Comparison of ENCODE assay signal across 17 cellular contexts in the genomic region with DNA sequence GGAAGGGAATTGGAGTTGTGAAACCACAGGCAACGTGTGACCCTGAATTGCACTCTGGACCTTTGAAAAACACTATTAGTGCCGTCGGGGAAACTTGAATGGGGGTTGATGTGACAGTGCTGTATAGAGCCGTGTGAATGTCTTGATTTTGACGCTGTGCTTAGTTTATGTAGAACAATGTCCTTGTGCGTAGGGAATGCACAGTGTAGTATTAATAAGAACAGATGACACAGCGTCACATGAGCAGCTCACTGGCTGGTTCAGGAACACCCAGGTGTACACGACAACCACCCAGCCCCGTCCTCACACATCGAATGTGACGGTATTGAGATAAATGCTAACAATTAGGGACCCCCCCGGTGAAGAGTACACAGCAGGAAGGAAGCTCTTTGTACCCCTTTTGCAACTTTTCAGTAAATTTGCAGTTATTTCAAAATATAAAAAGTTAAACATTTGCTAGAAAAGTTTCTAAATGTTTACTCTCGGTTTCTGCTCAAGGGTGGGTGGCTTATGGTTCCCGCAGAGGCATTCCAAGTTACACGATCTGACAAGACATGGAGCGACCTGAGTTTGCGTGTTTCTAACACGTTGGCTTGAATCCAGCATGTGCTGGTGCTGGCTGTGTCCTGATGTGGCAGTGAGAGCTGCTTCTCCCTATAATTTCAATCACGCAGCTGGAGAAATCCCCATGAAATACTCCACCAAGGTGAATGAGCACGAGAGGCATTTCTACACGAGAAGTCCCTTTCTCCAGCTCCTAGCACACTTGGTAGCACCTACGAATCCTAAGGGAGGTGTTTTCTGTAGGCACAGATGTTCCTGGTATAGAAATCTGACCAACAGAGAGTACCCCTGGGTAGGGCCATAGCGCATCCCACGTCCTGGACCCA.
A peak's percentile ranks its signal among the peaks of the same experiment; 100 is the strongest.
DNase-seq lines count a peak whose midpoint lies in the region; ATAC-seq and TF ChIP-seq lines count a peak whose summit lies in the region.
"Had no signal": no experiment of that assay in that cellular context is flagged by ENCODE, and none has a peak within 500 bp of the region (broad histone marks: within the 10 kb centered on the region; RNA-seq: fewer than 3 reads in every experiment).

No MANE protein-coding gene starts in this region.

- ATAC-seq in IMR-90 (ENCODE audit: low read depth), result no peak
- peak; percentile 78 to 92 (median 78) for ATAC-seq in right lobe of liver
- ATAC-seq in thoracic aorta (ENCODE audit: insufficient number of reproducible peaks, low FRiP score, low read depth), result no peak
- ATAC-seq in activated T-cell treated with anti-CD3 and anti-CD28 coated beads, Interleukin-2, amount 50 U/mL, for 4 hours, result no peak
- ATAC-seq: K562 had no signal

- dilution Hi-C loops in IMR-90 (cut with HindIII; ENCODE audit: low sequenced_read_pairs, unreplicated experiment), result no loop called here

- intact Hi-C loops in IMR-90 (cut with micrococcal nuclease), result no loop called here
- intact Hi-C loops in right lobe of liver (cut with DNase I), result no loop called here

- H3K4me3 ChIP-seq in IMR-90 (ENCODE audit: insufficient read depth, low read depth, low read length) (no peak overlapping the region), epithelial cell of proximal tubule (ENCODE audit: low read depth, low read length) (peak overlapping the region; percentile 34), right lobe of liver (peak overlapping the region; percentile 3 to 40 (median 25)), thoracic aorta (peak overlapping the region; percentile 20), osteoblast (ENCODE audit: insufficient read depth, low read length) (no peak overlapping the region)
- H3K4me3 ChIP-seq: K562 had no signal

- H3K4me1 Mint-ChIP-seq in activated T-cell treated with anti-CD3 and anti-CD28 coated beads, Interleukin-2, amount 50 U/mL, for 4 hours (ENCODE audit: low read depth), result no peaks in the 10 kb centered on the region

- no peak overlapping the region for H3K18ac ChIP-seq in IMR-90 (ENCODE audit: low read depth, low read length)

- H4K91ac ChIP-seq in IMR-90 (ENCODE audit: insufficient read depth, low read depth, low read length), result no peak overlapping the region

- no peak overlapping the region for H2AK9ac ChIP-seq in IMR-90 (replicated peaks; ENCODE audit: low read depth, low read length, poor library complexity)

- H3K56ac ChIP-seq in IMR-90 (ENCODE audit: extremely low read depth, insufficient read depth, low read length), result no peak overlapping the region

- TF ChIP-seq CTCF in IMR-90 (conservative IDR thresholded peaks at IDR 0.05; ENCODE audit: low read depth, low read length) (no peak), epithelial cell of proximal tubule (conservative IDR thresholded peaks at IDR 0.05; ENCODE audit: low read depth, low read length) (no peak), right lobe of liver (IDR thresholded peaks at IDR 0.05) (no peak), thoracic aorta (IDR thresholded peaks at IDR 0.05) (no peak), osteoblast (IDR thresholded peaks at IDR 0.05; ENCODE audit: extremely low read depth, low read depth, low read length) (no peak)

- H2AK5ac ChIP-seq in IMR-90 (ENCODE audit: low read depth, low read length), result no peak overlapping the region

- no peak overlapping the region for H2BK5ac ChIP-seq in IMR-90 (ENCODE audit: low read depth, low read length, poor library complexity, severe bottlenecking)

- no peak overlapping the region for H4K8ac ChIP-seq in IMR-90 (ENCODE audit: low read depth in 2 of 2, low read length in 2 of 2)

- no peaks in the 10 kb centered on the region for H3K9me1 ChIP-seq in IMR-90 (ENCODE audit: insufficient read depth, low read length)

- H3K27ac ChIP-seq in IMR-90 (ENCODE audit: insufficient read depth, low read length) (no peak overlapping the region), right lobe of liver (peak overlapping the region; percentile 72 to 85 (median 80)), thoracic aorta (no peak overlapping the region), osteoblast (ENCODE audit: low read depth, low read length) (no peak overlapping the region)

- peaks cover 17% of the 10 kb centered on the region for H3K27me3 Mint-ChIP-seq in activated T-cell treated with anti-CD3 and anti-CD28 coated beads, Interleukin-2, amount 50 U/mL, for 4 hours (ENCODE audit: low read depth)

- no peaks in the 10 kb centered on the region for H3K79me1 ChIP-seq in IMR-90 (ENCODE audit: low read depth in 1 of 2, low read length in 2 of 2)

- 17% methylated on average over 6 of the region's 24 CpGs; no CpG with 5 or more reads in 1 of the 2 experiments for WGBS in IMR-90 (ENCODE audit: extremely low coverage in 2 of 2, insufficient read length in 1 of 2), 2 experiments
- 27% methylated on average over 22 of the region's 24 CpGs for WGBS in right lobe of liver (ENCODE audit: insufficient coverage, low coverage, low lambda C conversion rate, missing lambda C conversion rate)

- no peak overlapping the region for H3K23ac ChIP-seq in IMR-90 (ENCODE audit: low read depth, low read length)

- H3K36me3 Mint-ChIP-seq in activated T-cell treated with anti-CD3 and anti-CD28 coated beads, Interleukin-2, amount 50 U/mL, for 4 hours (ENCODE audit: insufficient read depth), result no peaks in the 10 kb centered on the region

- POLR2A ChIA-PET in IMR-90 (lab: Charles Lee; ENCODE audit: unreplicated experiment), result no interaction called here

- H2AFZ ChIP-seq in IMR-90 (replicated peaks; ENCODE audit: low read length, poor library complexity) (no peak overlapping the region), osteoblast (ENCODE audit: low read length) (no peak overlapping the region)

- H3K4ac ChIP-seq in IMR-90 (ENCODE audit: low read depth, low read length), result no peak overlapping the region

- in situ Hi-C loops in IMR-90 (cut with MboI; ENCODE audit: low sequenced_read_pairs), result loop anchor here (25.0 kb wide), 1 partner anchor 486 kb away; a partner anchor contains a TSS

- H3K4me2 ChIP-seq in IMR-90 (ENCODE audit: low read depth, low read length) (peak overlapping the region; percentile 25; the same call in 1 of the 2 replicates), osteoblast (ENCODE audit: insufficient read depth, low read length) (no peak overlapping the region)

- TF ChIP-seq POLR2A in IMR-90 (IDR thresholded peaks at IDR 0.05; ENCODE audit: low read depth, low read length) (no peak), right lobe of liver (IDR thresholded peaks at IDR 0.05) (peak; percentile 54)

- DNase-seq in IMR-90, result no peak
- DNase-seq in epithelial cell of proximal tubule (ENCODE audit: low read depth), result peak; percentile 45
- peak; percentile 49 to 82 (median 68) for DNase-seq in right lobe of liver
- no peak for DNase-seq in thoracic aorta (ENCODE audit: low spot score)
- DNase-seq in osteoblast (ENCODE audit: insufficient read length, low spot score, missing footprints), result no peak
- DNase-seq in activated T-cell treated with anti-CD3 and anti-CD28 coated beads, Interleukin-2, amount 50 U/mL, for 4 hours, result no peak
- DNase-seq in NCI-H146 (lab: John Stamatoyannopoulos, UW), result no peak
- DNase-seq: DMS 273 treated with DMSO at 0.1 percent for 48 hours, GDM1, HCEC 1CT, MV-4-11, NCI-H1417, NCI-H1930, NCI-H2171, NCI-H446, NCI-H774 had no signal

- BruUV-seq in IMR-90 (replicated peaks; lab: Mats Ljungman, UMichigan), result no TSS peak

- no peak overlapping the region for H3K4me3 Mint-ChIP-seq in activated T-cell treated with anti-CD3 and anti-CD28 coated beads, Interleukin-2, amount 50 U/mL, for 4 hours

- H3K4me1 ChIP-seq in IMR-90 (ENCODE audit: control insufficient read depth, insufficient read depth, low read length) (no peaks in the 10 kb centered on the region; the same call in 1 of the 2 replicates), right lobe of liver (peaks cover 0 to 20% (median 0%) of the 10 kb centered on the region in 4 donors), thoracic aorta (ENCODE audit: control insufficient read depth in 1 of 2, low read depth in 2 of 2) (peaks cover 14 to 22% of the 10 kb centered on the region in 2 donors), osteoblast (ENCODE audit: insufficient read depth, low read length) (no peaks in the 10 kb centered on the region)

- H3K9me3 Mint-ChIP-seq in activated T-cell treated with anti-CD3 and anti-CD28 coated beads, Interleukin-2, amount 50 U/mL, for 4 hours, result no peaks in the 10 kb centered on the region

- H2BK20ac ChIP-seq in IMR-90 (ENCODE audit: low read depth, low read length), result no peak overlapping the region

- H3K27me3 ChIP-seq in IMR-90 (ENCODE audit: control insufficient read depth, insufficient read depth, low read length) (peaks cover 23% of the 10 kb centered on the region), right lobe of liver (no peaks in the 10 kb centered on the region), thoracic aorta (replicated peaks; ENCODE audit: insufficient read depth) (no peaks in the 10 kb centered on the region), osteoblast (ENCODE audit: insufficient read depth, low read length) (no peaks in the 10 kb centered on the region)

- CTCF ChIA-PET in IMR-90 (lab: Yijun Ruan, JAX), result no interaction called here

- no peak overlapping the region for H3K9ac ChIP-seq in IMR-90 (ENCODE audit: low read depth, low read length)

- no peaks in the 10 kb centered on the region for H4K20me1 ChIP-seq in IMR-90 (ENCODE audit: insufficient read depth, low read length)
- no peaks in the 10 kb centered on the region for H4K20me1 ChIP-seq in osteoblast (ENCODE audit: insufficient read depth, low read length)

- H3K14ac ChIP-seq in IMR-90 (replicated peaks; ENCODE audit: low read depth, low read length), result no peak overlapping the region

- no peak overlapping the region for H2BK15ac ChIP-seq in IMR-90 (ENCODE audit: low read depth, low read length)

- no peak overlapping the region for H2BK120ac ChIP-seq in IMR-90 (ENCODE audit: low read depth, low read length)

- H3K36me3 ChIP-seq in IMR-90 (ENCODE audit: control insufficient read depth, insufficient read depth, low read length) (no peaks in the 10 kb centered on the region), right lobe of liver (no peaks in the 10 kb centered on the region), thoracic aorta (no peaks in the 10 kb centered on the region), osteoblast (ENCODE audit: insufficient read depth, low read length) (no peaks in the 10 kb centered on the region)

- TF ChIP-seq RAD21 in IMR-90 (IDR thresholded peaks at IDR 0.05; ENCODE audit: low read length), result no peak

- no peaks in the 10 kb centered on the region for H3K79me2 ChIP-seq in osteoblast (ENCODE audit: insufficient read depth, low read length)

- H4K5ac ChIP-seq in IMR-90 (ENCODE audit: low read depth, low read length), result no peak overlapping the region

- H3K9me3 ChIP-seq in IMR-90 (ENCODE audit: control insufficient read depth, insufficient read depth, low read length) (no peaks in the 10 kb centered on the region), right lobe of liver (no peaks in the 10 kb centered on the region), thoracic aorta (no peaks in the 10 kb centered on the region), osteoblast (ENCODE audit: low read depth, low read length) (no peaks in the 10 kb centered on the region)

TF ChIP-seq in IMR-90, 13 proteins besides CTCF, POLR2A, EP300 and RAD21 (continues in another document):
- TF ChIP-seq MAFK (IDR thresholded peaks at IDR 0.05; ENCODE audit: low read depth, low read length), result no peak

Comparison
In these comparisons a context has a peak if more than half of its experiments do, and no peak if none do; other contexts are left out.
1. ATAC-seq: peak in right lobe of liver (4 of 4); none in IMR-90 (single experiment), thoracic aorta (single experiment) and activated T-cell treated with anti-CD3 and anti-CD28 coated beads, Interleukin-2, amount 50 U/mL, for 4 hours (0 of 2).
2. DNase-seq: peak in epithelial cell of proximal tubule (single experiment) and right lobe of liver (3 of 3); none in IMR-90 (single experiment), thoracic aorta (single experiment), osteoblast (single experiment), activated T-cell treated with anti-CD3 and anti-CD28 coated beads, Interleukin-2, amount 50 U/mL, for 4 hours (single experiment) and NCI-H146 (single experiment).
3. H3K27ac ChIP-seq: peak in right lobe of liver (3 of 3); none in IMR-90 (single experiment), thoracic aorta (0 of 2) and osteoblast (single experiment).
4. H3K4me3 ChIP-seq: peak in epithelial cell of proximal tubule (single experiment), right lobe of liver (3 of 3) and thoracic aorta (single experiment); none in IMR-90 (single experiment) and osteoblast (single experiment).